In the genomic region with DNA sequence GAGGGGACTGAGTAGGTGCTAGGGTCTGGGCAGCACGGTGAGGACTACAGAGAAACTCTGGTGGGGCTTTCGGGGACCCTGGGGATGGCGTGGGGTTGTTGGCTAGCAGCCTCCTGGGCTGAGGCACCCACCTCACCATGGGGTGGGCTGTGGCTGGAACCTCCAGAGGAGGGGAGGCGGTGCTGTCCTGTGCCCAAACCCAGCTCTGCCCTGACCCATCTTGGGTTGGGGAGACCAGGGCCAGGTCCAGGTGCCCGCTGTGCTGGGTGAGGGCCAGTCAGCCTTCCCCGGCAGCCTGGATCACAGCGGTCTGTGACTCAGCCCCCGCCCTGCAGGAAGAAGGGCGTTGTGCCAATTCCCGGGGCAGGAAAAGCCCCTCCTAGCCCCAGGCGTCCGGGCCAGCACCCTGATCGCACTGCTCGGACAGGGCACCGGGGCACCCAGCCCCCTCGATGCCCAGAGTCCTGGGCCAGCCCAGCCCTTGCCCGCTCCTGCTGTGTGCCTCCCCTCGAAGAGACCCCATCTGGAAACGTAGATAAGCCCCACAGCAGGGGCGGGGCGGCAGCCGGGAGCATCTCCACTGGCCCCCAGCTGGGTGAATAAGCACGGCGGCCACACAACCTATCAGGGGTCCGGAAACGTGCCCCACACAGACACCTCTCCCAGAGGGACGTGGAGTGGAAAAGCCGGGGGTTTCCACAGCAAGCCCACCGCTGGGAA, we compare ENCODE assay signal across 9 cellular contexts. TPM values are rescaled to one million over a fixed set of nuclear protein-coding genes. Genes with fewer than 3 reads are reported as not detected.
DNase-seq lines count a peak whose midpoint lies in the region; ATAC-seq and TF ChIP-seq lines count a peak whose summit lies in the region.
"Had no signal": no experiment of that assay in that cellular context is flagged by ENCODE, and none has a peak within 500 bp of the region (broad histone marks: within the 10 kb centered on the region; RNA-seq: fewer than 3 reads in every experiment).

No MANE protein-coding gene starts in this region.

- DNase-seq in left cardiac atrium (peak; percentile 88), NCI-H1436 treated with DMSO at 0.1 percent for 48 hours (lab: John Stamatoyannopoulos, UW) (no peak), DMS79 (lab: John Stamatoyannopoulos, UW) (no peak)
- DNase-seq in activated effector memory CD4-positive, alpha-beta T cell treated with anti-CD3 and anti-CD28 coated beads, Interleukin-2, amount 50 U/mL, for 16 hours, result no peak
- DNase-seq: activated B cell treated with CpG ODN at 0.5 μM for 24 hours had no signal

- H3K27ac ChIP-seq in HEK293 (ENCODE audit: extremely low read depth, low read depth, low read length) (no peak overlapping the region), angular gyrus (ENCODE audit: low read depth, low read length) (peak overlapping the region; percentile 70), skin epidermis (peak overlapping the region in 19 of 21 experiments; percentile 17 to 87 (median 77))

- H3K36me3 ChIP-seq in HEK293 (ENCODE audit: control insufficient read depth in 2 of 2, insufficient read depth in 1 of 2, low read length in 2 of 2), result peaks cover 0 to 30% of the 10 kb centered on the region in 2 experiments; a peak in 1 of 3 replicates

- intact Hi-C loops in left cardiac atrium (cut with DNase I), result no loop called here

- CTCF ChIA-PET in HEK293 (lab: Yijun Ruan, JAX), result interaction anchor here (1.2 kb wide), 1 partner anchor 9 kb away, joined by 3 read pairs; no protein-coding TSS in a partner anchor

- no peak for TF ChIP-seq CTCF in HEK293 (tag by site-specific recombination; IDR thresholded peaks at IDR 0.05)

- peak; percentile 31 to 61 for ATAC-seq in left cardiac atrium
- ATAC-seq in HG02870 (IDR thresholded peaks at IDR 0.05; ENCODE audit: unreplicated experiment), result no peak

- POLR2A ChIA-PET in HEK293 (lab: Yijun Ruan, JAX), result interaction anchor here (1.9 to 2.0 kb wide), 2 partner anchors 9 to 30 kb away, joined by 7 to 8 read pairs; partner anchors contain the start of gene RPS21

- no peak overlapping the region for H3K4me3 ChIP-seq in HEK293 (ENCODE audit: low read depth, low read length)
- no peak overlapping the region for H3K4me3 ChIP-seq in skin epidermis

- H3K4me1 ChIP-seq in HEK293 (ENCODE audit: control insufficient read depth, insufficient read depth, low read length), result peaks cover 2% of the 10 kb centered on the region; the same call in 1 of the 2 replicates

- no peaks in the 10 kb centered on the region for H3K9me3 ChIP-seq in HEK293 (ENCODE audit: control insufficient read depth, insufficient read depth, low read depth, low read length)

TF ChIP-seq in HEK293, 187 proteins besides CTCF, POLR2A, EP300 and RAD21 (continues in another document):
- no peak for TF ChIP-seq ZNF114 (tag by site-specific recombination; IDR thresholded peaks at IDR 0.05)
- TF ChIP-seq ZNF157 (tag by site-specific recombination; IDR thresholded peaks at IDR 0.05), result no peak
- TF ChIP-seq FEZF1 (tag by site-specific recombination; IDR thresholded peaks at IDR 0.05), result no peak
- TF ChIP-seq ZNF174 (tag by site-specific recombination; IDR thresholded peaks at IDR 0.05), result no peak
- no peak for TF ChIP-seq ZNF2 (tag by site-specific recombination; IDR thresholded peaks at IDR 0.05)
- no peak for TF ChIP-seq ZBTB17 (tag by site-specific recombination; IDR thresholded peaks at IDR 0.05)
- TF ChIP-seq OSR2 (tag by site-specific recombination; IDR thresholded peaks at IDR 0.05), result 0 out of 2 replicates have a peak, but pooled peaks have one; percentile 13
- TF ChIP-seq ZNF830 (tag by site-specific recombination; IDR thresholded peaks at IDR 0.05; ENCODE audit: low read depth), result no peak
- no peak for TF ChIP-seq SCRT2 (tag by site-specific recombination; IDR thresholded peaks at IDR 0.05)
- no peak for TF ChIP-seq ZNF449 (tag by site-specific recombination; IDR thresholded peaks at IDR 0.05)
- TF ChIP-seq ZSCAN30 (tag by site-specific recombination; IDR thresholded peaks at IDR 0.05), result no peak
- 0 out of 2 replicates have a peak, but pooled peaks have one; percentile 7 for TF ChIP-seq ZFHX2 (tag by site-specific recombination; conservative IDR thresholded peaks at IDR 0.05)
- no peak for TF ChIP-seq ZNF354C (tag by site-specific recombination; IDR thresholded peaks at IDR 0.05; ENCODE audit: borderline replicate concordance, low read depth)
- no peak for TF ChIP-seq ZNF214 (tag by site-specific recombination; IDR thresholded peaks at IDR 0.05; ENCODE audit: borderline replicate concordance)
- TF ChIP-seq ZNF701 (tag by site-specific recombination; IDR thresholded peaks at IDR 0.05), result no peak
- TF ChIP-seq OVOL3 (tag by site-specific recombination; IDR thresholded peaks at IDR 0.05), result no peak
- no peak for TF ChIP-seq ZSCAN23 (tag by site-specific recombination; IDR thresholded peaks at IDR 0.05)
- TF ChIP-seq KLF1 (tag by site-specific recombination; IDR thresholded peaks at IDR 0.05), result peak; percentile 72
- no peak for TF ChIP-seq ZNF121 (tag by site-specific recombination; IDR thresholded peaks at IDR 0.05)
- TF ChIP-seq ZXDB (tag by site-specific recombination; IDR thresholded peaks at IDR 0.05), result no peak
- no peak for TF ChIP-seq ZNF654 (tag by site-specific recombination; IDR thresholded peaks at IDR 0.05; ENCODE audit: low read depth)
- TF ChIP-seq ZBTB8A (tag by site-specific recombination; IDR thresholded peaks at IDR 0.05), result peak; percentile 48
- no peak for TF ChIP-seq PRDM1 (tag by site-specific recombination; IDR thresholded peaks at IDR 0.05)
- no peak for TF ChIP-seq GLIS2 (tag by site-specific recombination; IDR thresholded peaks at IDR 0.05)
- TF ChIP-seq ZNF571 (tag by site-specific recombination; IDR thresholded peaks at IDR 0.05), result no peak
- TF ChIP-seq, protein P1, sequence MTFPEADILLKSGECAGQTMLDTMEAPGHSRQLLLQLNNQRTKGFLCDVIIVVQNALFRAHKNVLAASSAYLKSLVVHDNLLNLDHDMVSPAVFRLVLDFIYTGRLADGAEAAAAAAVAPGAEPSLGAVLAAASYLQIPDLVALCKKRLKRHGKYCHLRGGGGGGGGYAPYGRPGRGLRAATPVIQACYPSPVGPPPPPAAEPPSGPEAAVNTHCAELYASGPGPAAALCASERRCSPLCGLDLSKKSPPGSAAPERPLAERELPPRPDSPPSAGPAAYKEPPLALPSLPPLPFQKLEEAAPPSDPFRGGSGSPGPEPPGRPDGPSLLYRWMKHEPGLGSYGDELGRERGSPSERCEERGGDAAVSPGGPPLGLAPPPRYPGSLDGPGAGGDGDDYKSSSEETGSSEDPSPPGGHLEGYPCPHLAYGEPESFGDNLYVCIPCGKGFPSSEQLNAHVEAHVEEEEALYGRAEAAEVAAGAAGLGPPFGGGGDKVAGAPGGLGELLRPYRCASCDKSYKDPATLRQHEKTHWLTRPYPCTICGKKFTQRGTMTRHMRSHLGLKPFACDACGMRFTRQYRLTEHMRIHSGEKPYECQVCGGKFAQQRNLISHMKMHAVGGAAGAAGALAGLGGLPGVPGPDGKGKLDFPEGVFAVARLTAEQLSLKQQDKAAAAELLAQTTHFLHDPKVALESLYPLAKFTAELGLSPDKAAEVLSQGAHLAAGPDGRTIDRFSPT (tag by site-specific recombination; IDR thresholded peaks at IDR 0.05), result 0 out of 2 replicates have a peak, but pooled peaks have one; percentile 22
- no peak for TF ChIP-seq ZNF658 (tag by site-specific recombination; IDR thresholded peaks at IDR 0.05)
- peak; percentile 29 for TF ChIP-seq GLIS1 (tag by site-specific recombination; IDR thresholded peaks at IDR 0.05)
- TF ChIP-seq ZNF169 (tag by site-specific recombination; IDR thresholded peaks at IDR 0.05), result no peak
- TF ChIP-seq ZBTB7A (tag by site-specific recombination; IDR thresholded peaks at IDR 0.05; ENCODE audit: low read depth), result no peak
- no peak for TF ChIP-seq MEIS1 (CRISPR knock-in tag; IDR thresholded peaks at IDR 0.05; ENCODE audit: borderline replicate concordance)
- peak; percentile 95 for TF ChIP-seq ZIC2 (tag by site-specific recombination; IDR thresholded peaks at IDR 0.05)
- peak; percentile 13; the same call in 1 of the 2 replicates for TF ChIP-seq SP2 (tag by site-specific recombination; IDR thresholded peaks at IDR 0.05)
- TF ChIP-seq, protein P2, sequence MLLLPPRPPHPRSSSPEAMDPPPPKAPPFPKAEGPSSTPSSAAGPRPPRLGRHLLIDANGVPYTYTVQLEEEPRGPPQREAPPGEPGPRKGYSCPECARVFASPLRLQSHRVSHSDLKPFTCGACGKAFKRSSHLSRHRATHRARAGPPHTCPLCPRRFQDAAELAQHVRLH (tag by site-specific recombination; IDR thresholded peaks at IDR 0.05), result no peak
- TF ChIP-seq ZNF132 (tag by site-specific recombination; IDR thresholded peaks at IDR 0.05; ENCODE audit: borderline replicate concordance), result no peak
- no peak for TF ChIP-seq ZNF747 (tag by site-specific recombination; IDR thresholded peaks at IDR 0.05)
- no peak for TF ChIP-seq ZNF843 (tag by site-specific recombination; IDR thresholded peaks at IDR 0.05)
- no peak for TF ChIP-seq ZBTB20 (tag by site-specific recombination; IDR thresholded peaks at IDR 0.05)
- no peak for TF ChIP-seq GFI1B (tag by site-specific recombination; IDR thresholded peaks at IDR 0.05)

RNA-seq across cellular contexts. Expression of gene LAMA5, which starts 10.0 kb away (rescaled TPM):
- 100 to 1,000 TPM in 1 of 2 donors, 10 to 100 TPM in 1; 70.4 to 113 TPM for total RNA-seq in left cardiac atrium

RNA-seq across cellular contexts. Expression of gene RPS21, which starts 29.8 kb away (rescaled TPM):
- 100 to 1,000 TPM; 733 to 750 TPM for total RNA-seq in left cardiac atrium

RNA-seq across cellular contexts. Expression of gene CABLES2, which starts 50.0 kb away (rescaled TPM):
- total RNA-seq in left cardiac atrium, result 10 to 100 TPM; 20.6 to 25.3 TPM

RNA-seq across cellular contexts. Expression of gene ADRM1, which starts 54.3 kb away (rescaled TPM):
- 10 to 100 TPM; 57.9 to 76.9 TPM for total RNA-seq in left cardiac atrium
